ENCODE assay signal across 8 cellular contexts in genomic region chr17:81703747-81704654, GRCh38. TPM values are rescaled to one million over a fixed set of nuclear protein-coding genes. Genes with fewer than 3 reads are reported as not detected.
A peak's percentile ranks its signal among the peaks of the same experiment; 100 is the strongest.
DNase-seq lines count a peak whose midpoint lies in the region; ATAC-seq lines count a peak whose summit lies in the region.

No MANE protein-coding gene starts in this region.

- no peak overlapping the region for H3K27ac ChIP-seq in iPS DF 6.9 (ENCODE audit: low read length)

- H3K36me3 Mint-ChIP-seq in activated T-cell treated with anti-CD3 and anti-CD28 coated beads, Interleukin-2, amount 50 U/mL, for 72 hours (ENCODE audit: insufficient read depth in 2 of 2) = peaks cover 1 to 22% of the 10 kb centered on the region in 2 donors
- peaks cover 56% of the 10 kb centered on the region for H3K36me3 Mint-ChIP-seq in activated CD4-positive, alpha-beta memory T cell treated with anti-CD3 and anti-CD28 coated beads, Interleukin-2, amount 10 ng/mL, durations not matched to agents 7 days and 5 days (ENCODE audit: low read depth)
- peaks cover 39 to 51% of the 10 kb centered on the region in 2 donors for H3K36me3 Mint-ChIP-seq in stimulated activated naive B cell treated with anti-CD40 and anti-IgM and Interleukin-4, amounts not matched to agents 10 μg/mL and 1 μg/mL and 100 μg/mL, for 72 hours

- peak; percentile 18 to 45 for DNase-seq in activated T-cell treated with anti-CD3 and anti-CD28 coated beads, Interleukin-2, amount 50 U/mL, for 72 hours
- no peak for DNase-seq in activated T-cell treated with anti-CD3 and anti-CD28 coated beads, Interleukin-2, amount 50 U/mL, for 48 hours
- no peak for DNase-seq in activated CD4-positive, alpha-beta memory T cell treated with anti-CD3 and anti-CD28 coated beads, Interleukin-2, amount 10 ng/mL, durations not matched to agents 7 days and 5 days
- DNase-seq in iPS DF 6.9 (ENCODE audit: low read depth, low spot score) (no peak), cerebellar nuclear complex (lab: John Stamatoyannopoulos, UW) (no peak), OCI-M2 (lab: John Stamatoyannopoulos, UW; ENCODE audit: unreplicated experiment) (no peak), kidney glomerular epithelial cell (lab: John Stamatoyannopoulos, UW) (no peak)
- no peak for DNase-seq in stimulated activated naive B cell treated with anti-CD40 and anti-IgM and Interleukin-4, amounts not matched to agents 10 μg/mL and 1 μg/mL and 100 μg/mL, for 72 hours

- H3K4me1 Mint-ChIP-seq in activated T-cell treated with anti-CD3 and anti-CD28 coated beads, Interleukin-2, amount 50 U/mL, for 72 hours (ENCODE audit: low read depth) = peaks cover 45% of the 10 kb centered on the region
- H3K4me1 Mint-ChIP-seq in activated CD4-positive, alpha-beta memory T cell treated with anti-CD3 and anti-CD28 coated beads, Interleukin-2, amount 10 ng/mL, durations not matched to agents 7 days and 5 days = peaks cover 36% of the 10 kb centered on the region
- peaks cover 23 to 51% of the 10 kb centered on the region in 2 donors for H3K4me1 Mint-ChIP-seq in stimulated activated naive B cell treated with anti-CD40 and anti-IgM and Interleukin-4, amounts not matched to agents 10 μg/mL and 1 μg/mL and 100 μg/mL, for 72 hours

- POLR2A ChIA-PET in activated CD4-positive, alpha-beta memory T cell treated with anti-CD3 and anti-CD28 coated beads, Interleukin-2, amount 10 ng/mL, durations not matched to agents 7 days and 5 days (lab: Charles Lee) = interaction anchor here (0.8 to 5.3 kb wide), 30 partner anchors 7 to 594 kb away, joined by 3 to 111 read pairs (median 8); partner anchors contain the start of genes ACTG1, ALYREF, ANAPC11 and ARHGDIA

- H3K27me3 ChIP-seq in iPS DF 6.9 (ENCODE audit: control insufficient read depth, insufficient read depth, low read length) = no peaks in the 10 kb centered on the region

- CTCF ChIA-PET in activated CD4-positive, alpha-beta memory T cell treated with anti-CD3 and anti-CD28 coated beads, Interleukin-2, amount 10 ng/mL, durations not matched to agents 7 days and 5 days (lab: Charles Lee) = interaction anchor here (1.2 to 4.4 kb wide), 3 partner anchors 20 to 39 kb away, joined by 3 to 42 read pairs (median 18); partner anchors contain the start of genes ARL16 and HGS

- ATAC-seq in activated T-cell treated with anti-CD3 and anti-CD28 coated beads, Interleukin-2, amount 50 U/mL, for 72 hours (replicated peaks in 1 of 2) = peak in 1 of 2 donors; percentile 28
- ATAC-seq in stimulated activated naive B cell treated with anti-CD40 and anti-IgM and Interleukin-4, amounts not matched to agents 10 μg/mL and 1 μg/mL and 100 μg/mL, for 72 hours (replicated peaks) = peak in 1 of 2 donors; percentile 4

- no peaks in the 10 kb centered on the region for H3K9me3 Mint-ChIP-seq in activated T-cell treated with anti-CD3 and anti-CD28 coated beads, Interleukin-2, amount 50 U/mL, for 72 hours
- no peaks in the 10 kb centered on the region for H3K9me3 Mint-ChIP-seq in activated CD4-positive, alpha-beta memory T cell treated with anti-CD3 and anti-CD28 coated beads, Interleukin-2, amount 10 ng/mL, durations not matched to agents 7 days and 5 days
- H3K9me3 Mint-ChIP-seq in stimulated activated naive B cell treated with anti-CD40 and anti-IgM and Interleukin-4, amounts not matched to agents 10 μg/mL and 1 μg/mL and 100 μg/mL, for 72 hours = no peaks in the 10 kb centered on the region

- no CpG with 5 or more reads among the region's 27 CpGs for WGBS in iPS DF 6.9 (ENCODE audit: insufficient coverage, insufficient read length)

- no peaks in the 10 kb centered on the region for H3K27me3 Mint-ChIP-seq in activated T-cell treated with anti-CD3 and anti-CD28 coated beads, Interleukin-2, amount 50 U/mL, for 72 hours (ENCODE audit: low read depth)
- no peaks in the 10 kb centered on the region for H3K27me3 Mint-ChIP-seq in activated CD4-positive, alpha-beta memory T cell treated with anti-CD3 and anti-CD28 coated beads, Interleukin-2, amount 10 ng/mL, durations not matched to agents 7 days and 5 days
- H3K27me3 Mint-ChIP-seq in stimulated activated naive B cell treated with anti-CD40 and anti-IgM and Interleukin-4, amounts not matched to agents 10 μg/mL and 1 μg/mL and 100 μg/mL, for 72 hours = no peaks in the 10 kb centered on the region

- no peaks in the 10 kb centered on the region for H3K9me3 ChIP-seq in iPS DF 6.9 (ENCODE audit: control insufficient read depth, insufficient read depth, low read length)

- H3K36me3 ChIP-seq in iPS DF 6.9 (ENCODE audit: control insufficient read depth, insufficient read depth, low read length) = peaks cover 40% of the 10 kb centered on the region

- H3K27ac Mint-ChIP-seq in activated T-cell treated with anti-CD3 and anti-CD28 coated beads, Interleukin-2, amount 50 U/mL, for 72 hours = peak overlapping the region; percentile 38
- peak overlapping the region; percentile 75 for H3K27ac Mint-ChIP-seq in activated CD4-positive, alpha-beta memory T cell treated with anti-CD3 and anti-CD28 coated beads, Interleukin-2, amount 10 ng/mL, durations not matched to agents 7 days and 5 days
- peak overlapping the region; percentile 71 for H3K27ac Mint-ChIP-seq in stimulated activated naive B cell treated with anti-CD40 and anti-IgM and Interleukin-4, amounts not matched to agents 10 μg/mL and 1 μg/mL and 100 μg/mL, for 72 hours

- H3K4me3 Mint-ChIP-seq in activated T-cell treated with anti-CD3 and anti-CD28 coated beads, Interleukin-2, amount 50 U/mL, for 72 hours = peak overlapping the region; percentile 87 to 96
- H3K4me3 Mint-ChIP-seq in activated CD4-positive, alpha-beta memory T cell treated with anti-CD3 and anti-CD28 coated beads, Interleukin-2, amount 10 ng/mL, durations not matched to agents 7 days and 5 days = peak overlapping the region; percentile 76
- H3K4me3 Mint-ChIP-seq in stimulated activated naive B cell treated with anti-CD40 and anti-IgM and Interleukin-4, amounts not matched to agents 10 μg/mL and 1 μg/mL and 100 μg/mL, for 72 hours = peak overlapping the region; percentile 96 to 99

- H3K4me3 ChIP-seq in iPS DF 6.9 (ENCODE audit: low read length) = peak overlapping the region; percentile 87

- H3K4me1 ChIP-seq in iPS DF 6.9 (ENCODE audit: control insufficient read depth, insufficient read depth, low read length) = peaks cover 7% of the 10 kb centered on the region

RNA-seq across cellular contexts. Expression of gene MRPL12, which starts 0.8 kb away (rescaled TPM):
- total RNA-seq in activated T-cell treated with anti-CD3 and anti-CD28 coated beads, Interleukin-2, amount 50 U/mL, for 72 hours = 10 to 100 TPM; 49.1 to 64.7 TPM
- 10 to 100 TPM; 57.2 to 59.6 TPM for total RNA-seq in activated CD4-positive, alpha-beta memory T cell treated with anti-CD3 and anti-CD28 coated beads, Interleukin-2, amount 10 ng/mL, durations not matched to agents 7 days and 5 days

RNA-seq across cellular contexts. Expression of gene SLC25A10, which starts 8.1 kb away (rescaled TPM):
- 10 to 100 TPM in 1 of 2 donors, 1 to 10 TPM in 1; 9.2 to 11.3 TPM for total RNA-seq in activated T-cell treated with anti-CD3 and anti-CD28 coated beads, Interleukin-2, amount 50 U/mL, for 72 hours
- total RNA-seq in activated CD4-positive, alpha-beta memory T cell treated with anti-CD3 and anti-CD28 coated beads, Interleukin-2, amount 10 ng/mL, durations not matched to agents 7 days and 5 days = 10 to 100 TPM; 18.5 to 22.1 TPM

RNA-seq across cellular contexts. Expression of gene HGS, which starts 20.2 kb away (rescaled TPM):
- 10 to 100 TPM; 95.5 to 96.0 TPM for total RNA-seq in activated T-cell treated with anti-CD3 and anti-CD28 coated beads, Interleukin-2, amount 50 U/mL, for 72 hours
- total RNA-seq in activated CD4-positive, alpha-beta memory T cell treated with anti-CD3 and anti-CD28 coated beads, Interleukin-2, amount 10 ng/mL, durations not matched to agents 7 days and 5 days = 100 to 1,000 TPM; 122 to 130 TPM

RNA-seq across cellular contexts. Expression of gene ARL16, which starts 20.4 kb away (rescaled TPM):
- 10 to 100 TPM; 33.0 to 45.3 TPM for total RNA-seq in activated T-cell treated with anti-CD3 and anti-CD28 coated beads, Interleukin-2, amount 50 U/mL, for 72 hours
- total RNA-seq in activated CD4-positive, alpha-beta memory T cell treated with anti-CD3 and anti-CD28 coated beads, Interleukin-2, amount 10 ng/mL, durations not matched to agents 7 days and 5 days = 10 to 100 TPM; 17.5 to 17.8 TPM

RNA-seq across cellular contexts. Expression of gene CCDC137, which starts 37.5 kb away (rescaled TPM):
- 10 to 100 TPM; 26.1 to 46.5 TPM for total RNA-seq in activated T-cell treated with anti-CD3 and anti-CD28 coated beads, Interleukin-2, amount 50 U/mL, for 72 hours
- 10 to 100 TPM; 28.8 to 33.3 TPM for total RNA-seq in activated CD4-positive, alpha-beta memory T cell treated with anti-CD3 and anti-CD28 coated beads, Interleukin-2, amount 10 ng/mL, durations not matched to agents 7 days and 5 days

Comparison
In these comparisons a context has a peak if more than half of its experiments do, and no peak if none do; other contexts are left out.
1. DNase-seq: peak in activated T-cell treated with anti-CD3 and anti-CD28 coated beads, Interleukin-2, amount 50 U/mL, for 72 hours (2 of 2); none in activated T-cell treated with anti-CD3 and anti-CD28 coated beads, Interleukin-2, amount 50 U/mL, for 48 hours (0 of 2), activated CD4-positive, alpha-beta memory T cell treated with anti-CD3 and anti-CD28 coated beads, Interleukin-2, amount 10 ng/mL, durations not matched to agents 7 days and 5 days (single experiment), iPS DF 6.9 (single experiment), stimulated activated naive B cell treated with anti-CD40 and anti-IgM and Interleukin-4, amounts not matched to agents 10 μg/mL and 1 μg/mL and 100 μg/mL, for 72 hours (single experiment), cerebellar nuclear complex (0 of 2), OCI-M2 (single experiment) and kidney glomerular epithelial cell (single experiment).
2. Peak in every context shown above with its lines, with median percentiles within 50 percentile points of each other: H3K27ac Mint-ChIP-seq and H3K4me3 Mint-ChIP-seq.